ENCODE assay signal across 30 cellular contexts in the genomic region with DNA sequence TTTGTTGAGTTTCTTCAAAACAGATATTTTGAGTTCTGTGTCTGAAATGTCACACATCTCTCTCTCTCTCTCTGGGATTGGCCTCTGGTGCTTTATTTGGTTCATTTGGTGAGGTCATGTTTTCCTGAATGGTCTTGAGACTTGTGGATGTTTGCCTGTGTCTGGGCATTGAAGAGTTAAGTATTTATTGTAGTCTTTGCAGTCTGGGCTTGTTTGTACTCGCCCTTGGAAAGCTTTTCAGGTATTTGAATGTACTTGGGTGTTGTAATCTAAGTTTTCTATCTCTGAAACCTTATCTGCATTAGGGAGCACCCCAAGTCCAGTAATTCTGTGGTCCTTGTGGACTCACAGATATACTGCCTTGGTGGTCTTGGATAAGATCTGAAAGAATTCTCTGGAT.
A peak's percentile ranks its signal among the peaks of the same experiment; 100 is the strongest.
DNase-seq lines count a peak whose midpoint lies in the region; ATAC-seq and TF ChIP-seq lines count a peak whose summit lies in the region.
"Had no signal": no experiment of that assay in that cellular context is flagged by ENCODE, and none has a peak within 500 bp of the region (broad histone marks: within the 10 kb centered on the region; RNA-seq: fewer than 3 reads in every experiment).

No MANE protein-coding gene starts in this region.

- H3K9me3 ChIP-seq in iPS-18a (ENCODE audit: control insufficient read depth, low read depth, low read length): no peaks in the 10 kb centered on the region
- H3K9me3 ChIP-seq: Caco-2, SJSA1 had no signal

- no peak for DNase-seq in activated naive CD4-positive, alpha-beta T cell (lab: John Stamatoyannopoulos, UW)
- DNase-seq in WTC11 (ENCODE audit: low spot score): no peak
- DNase-seq: Caco-2; CD8-positive, alpha-beta T cell; DMS 273 treated with DMSO at 0.1 percent for 48 hours; DMS79; GF-D8; GM23248; HCEC 1CT; Kasumi-1; MV-4-11; NCI-H1105; NCI-H1436 treated with DMSO at 0.1 percent for 48 hours; NCI-H187 treated with DMSO at 0.1 percent for 48 hours; NCI-H524; NCI-H82; NK-92 treated with Interleukin-12 subunit alpha and Interleukin-12 subunit beta, amount 100 ng/mL, for 24 hours; PC-9; Right ventricle myocardium superior had no signal

- ATAC-seq in WTC11 (no peak), HG03135 (IDR thresholded peaks at IDR 0.05; ENCODE audit: unreplicated experiment) (no peak), GM18870 (IDR thresholded peaks at IDR 0.05; ENCODE audit: unreplicated experiment) (no peak), GM21367 (IDR thresholded peaks at IDR 0.05; ENCODE audit: unreplicated experiment) (no peak)
- ATAC-seq: CD8-positive, alpha-beta T cell; K562 had no signal

- H3K27me3 Mint-ChIP-seq in activated naive CD4-positive, alpha-beta T cell treated with anti-CD3 and anti-CD28 coated beads, Interleukin-2, amount 50 U/mL, for 24 hours: no peaks in the 10 kb centered on the region
- H3K27me3 Mint-ChIP-seq in WTC11 (ENCODE audit: low read depth): peaks cover 43% of the 10 kb centered on the region

- no peak for TF ChIP-seq CTCF in WTC11 (IDR thresholded peaks at IDR 0.05)

- H3K27ac ChIP-seq in iPS-18a (ENCODE audit: low read length): peak overlapping the region; percentile 27
- H3K27ac ChIP-seq: 22Rv1, C4-2B, GM23248, HL-60, PC-9, SJSA1 had no signal

- peaks cover 8% of the 10 kb centered on the region for H3K9me3 Mint-ChIP-seq in activated naive CD4-positive, alpha-beta T cell treated with anti-CD3 and anti-CD28 coated beads, Interleukin-2, amount 50 U/mL, for 24 hours
- peaks cover 46% of the 10 kb centered on the region for H3K9me3 Mint-ChIP-seq in WTC11

- no peak overlapping the region for H3K4me3 Mint-ChIP-seq in activated naive CD4-positive, alpha-beta T cell treated with anti-CD3 and anti-CD28 coated beads, Interleukin-2, amount 50 U/mL, for 24 hours
- no peak overlapping the region for H3K4me3 Mint-ChIP-seq in WTC11
- H3K4me3 Mint-ChIP-seq: B cell; CD8-positive, alpha-beta T cell had no signal

- CTCF ChIA-PET in WTC11 (lab: Charles Lee): interaction anchor here (0.8 to 3.4 kb wide), 12 partner anchors 11 to 449 kb away, joined by 3 to 49 read pairs (median 8); no protein-coding TSS in a partner anchor

- H3K9ac ChIP-seq in iPS-18a (ENCODE audit: low read length): no peak overlapping the region
- H3K9ac ChIP-seq: GM23248 had no signal

- H3K36me3 ChIP-seq in iPS-18a (ENCODE audit: control insufficient read depth, low read depth, low read length): no peaks in the 10 kb centered on the region
- H3K36me3 ChIP-seq: SJSA1 had no signal

- peaks cover 24% of the 10 kb centered on the region for H3K4me1 Mint-ChIP-seq in activated naive CD4-positive, alpha-beta T cell treated with anti-CD3 and anti-CD28 coated beads, Interleukin-2, amount 50 U/mL, for 24 hours
- peaks cover 46% of the 10 kb centered on the region for H3K4me1 Mint-ChIP-seq in WTC11
- H3K4me1 Mint-ChIP-seq: B cell had no signal

- POLR2A ChIA-PET in WTC11 (lab: Charles Lee): no interaction called here

- peaks cover 8% of the 10 kb centered on the region for H3K36me3 Mint-ChIP-seq in activated naive CD4-positive, alpha-beta T cell treated with anti-CD3 and anti-CD28 coated beads, Interleukin-2, amount 50 U/mL, for 24 hours
- peaks cover 48% of the 10 kb centered on the region for H3K36me3 Mint-ChIP-seq in WTC11
- H3K36me3 Mint-ChIP-seq: CD8-positive, alpha-beta T cell had no signal

- peak overlapping the region; percentile 10 for H3K27ac Mint-ChIP-seq in activated naive CD4-positive, alpha-beta T cell treated with anti-CD3 and anti-CD28 coated beads, Interleukin-2, amount 50 U/mL, for 24 hours
- H3K27ac Mint-ChIP-seq in WTC11: peak overlapping the region; percentile 99
- H3K27ac Mint-ChIP-seq: B cell; CD8-positive, alpha-beta T cell had no signal

- H3K4me3 ChIP-seq in iPS-18a (ENCODE audit: low read length): peak overlapping the region; percentile 15
- H3K4me3 ChIP-seq: GM23248, K562, PC-9, SJSA1 had no signal

- no peaks in the 10 kb centered on the region for H3K27me3 ChIP-seq in iPS-18a (ENCODE audit: control insufficient read depth, insufficient read depth, low read length)

- H3K4me1 ChIP-seq in iPS-18a (ENCODE audit: control insufficient read depth, low read depth, low read length): peaks cover 39% of the 10 kb centered on the region
- H3K4me1 ChIP-seq: SJSA1 had no signal

TF ChIP-seq in WTC11, 78 proteins besides CTCF, POLR2A, EP300 and RAD21:
- TF ChIP-seq, protein P1, sequence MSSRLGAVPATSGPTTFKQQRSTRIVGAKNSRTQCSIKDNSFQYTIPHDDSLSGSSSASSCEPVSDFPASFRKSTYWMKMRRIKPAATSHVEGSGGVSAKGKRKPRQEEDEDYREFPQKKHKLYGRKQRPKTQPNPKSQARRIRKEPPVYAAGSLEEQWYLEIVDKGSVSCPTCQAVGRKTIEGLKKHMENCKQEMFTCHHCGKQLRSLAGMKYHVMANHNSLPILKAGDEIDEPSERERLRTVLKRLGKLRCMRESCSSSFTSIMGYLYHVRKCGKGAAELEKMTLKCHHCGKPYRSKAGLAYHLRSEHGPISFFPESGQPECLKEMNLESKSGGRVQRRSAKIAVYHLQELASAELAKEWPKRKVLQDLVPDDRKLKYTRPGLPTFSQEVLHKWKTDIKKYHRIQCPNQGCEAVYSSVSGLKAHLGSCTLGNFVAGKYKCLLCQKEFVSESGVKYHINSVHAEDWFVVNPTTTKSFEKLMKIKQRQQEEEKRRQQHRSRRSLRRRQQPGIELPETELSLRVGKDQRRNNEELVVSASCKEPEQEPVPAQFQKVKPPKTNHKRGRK (CRISPR knock-in tag; IDR thresholded peaks at IDR 0.05; ENCODE audit: borderline replicate concordance): no peak
- TF ChIP-seq TP53 (CRISPR knock-in tag; IDR thresholded peaks at IDR 0.05) (no peak), ZNF121 (CRISPR knock-in tag; IDR thresholded peaks at IDR 0.05) (no peak)
